ENCODE assay signal across 26 cellular contexts in genomic region chr1:237795558-237795957, GRCh38.
"Had no signal": no experiment of that assay in that cellular context is flagged by ENCODE, and none has a peak within 500 bp of the region (broad histone marks: within the 10 kb centered on the region; RNA-seq: fewer than 3 reads in every experiment).

No MANE protein-coding gene starts in this region.

- H3K4me1 ChIP-seq: stomach, suprapubic skin, testis, tibial artery, tibial nerve, transverse colon, upper lobe of left lung, upper lobe of right lung, uterus, vagina had no signal

- H3K9me3 ChIP-seq: stomach, suprapubic skin, testis, thoracic aorta, thyroid gland, tibial artery, tibial nerve, transverse colon, upper lobe of left lung, upper lobe of right lung, uterus, vagina had no signal

- ATAC-seq: stimulated activated effector memory CD8-positive, alpha-beta T cell treated with anti-CD3 and anti-CD28 coated beads, Interleukin-12 subunit alpha, Interleukin-12 subunit beta, amount 100 ng/mL, for 72 hours; stimulated activated memory B cell treated with anti-CD40 and anti-IgM and Interleukin-4, amounts not matched to agents 10 μg/mL and 1 μg/mL and 100 μg/mL, for 72 hours; stimulated activated naive B cell treated with anti-CD40 and anti-IgM and Interleukin-4, amounts not matched to agents 10 μg/mL and 1 μg/mL and 100 μg/mL, for 72 hours; stimulated activated naive CD8-positive, alpha-beta T cell treated with anti-CD3 and anti-CD28 coated beads, Interleukin-15, amount 100 ng/mL, for 72 hours; stimulated activated naive CD8-positive, alpha-beta T cell treated with anti-CD3 and anti-CD28 coated beads, Interleukin-15, Interleukin-2, amounts not matched to agents 100 U/mL and 50 U/mL, for 24 hours; upper lobe of right lung had no signal

- H3K27me3 ChIP-seq: stomach, suprapubic skin, testis, thyroid gland, tibial artery, tibial nerve, transverse colon, upper lobe of left lung, upper lobe of right lung, uterus, vagina had no signal

- H3K27ac ChIP-seq: stomach, suprapubic skin, testis, thoracic aorta, thyroid gland, tibial artery, tibial nerve, transverse colon, upper lobe of left lung, upper lobe of right lung, uterus, vagina had no signal

- DNase-seq: stimulated activated CD4-positive, alpha-beta T cell treated with anti-CD3 and anti-CD28 coated beads, Interleukin-2, amount 100 ng/mL, for 48 hours; stimulated activated CD4-positive, alpha-beta T cell treated with anti-CD3 and anti-CD28 coated beads, Interleukin-4, amount 100 ng/mL, for 1 hour; stimulated activated CD4-positive, alpha-beta T cell treated with anti-CD3 and anti-CD28 coated beads, Interleukin-4, amount 100 ng/mL, for 24 hours; stimulated activated CD4-positive, alpha-beta T cell treated with anti-CD3 and anti-CD28 coated beads, Interleukin-4, amount 100 ng/mL, for 4 hours; stimulated activated CD8-positive, alpha-beta memory T cell treated with anti-CD3 and anti-CD28 coated beads, Interleukin-4, amount 100 ng/mL, for 48 hours; stimulated activated naive B cell treated with anti-CD40 and anti-IgM and Interleukin-4, amounts not matched to agents 10 μg/mL and 1 μg/mL and 100 μg/mL, for 72 hours; stimulated activated naive CD4-positive, alpha-beta T cell; stimulated activated naive CD4-positive, alpha-beta T cell treated with Interleukin-2 at 50 U/mL for 16 hours; stimulated activated naive CD8-positive, alpha-beta T cell treated with anti-CD3 and anti-CD28 coated beads, Interleukin-15, amount 100 ng/mL, for 72 hours; stimulated activated naive CD8-positive, alpha-beta T cell treated with anti-CD3 and anti-CD28 coated beads, Interleukin-15, Interleukin-2, amounts not matched to agents 100 U/mL and 50 U/mL, for 24 hours; stomach; substantia nigra; testis; thyroid gland; tibial artery; transverse colon; trophoblast cell; upper lobe of left lung; upper lobe of right lung; uterus had no signal

- H3K36me3 ChIP-seq: suprapubic skin, thyroid gland, tibial nerve, transverse colon, upper lobe of left lung, upper lobe of right lung, uterus, vagina had no signal

- H3K4me3 ChIP-seq: stomach, suprapubic skin, testis, thoracic aorta, thyroid gland, tibial artery, tibial nerve, transverse colon, upper lobe of left lung, upper lobe of right lung, uterus, vagina had no signal
